ENCODE assay signal across 1 cellular context in genomic region chr19:21141787-21142464, GRCh38.
A peak's percentile ranks its signal among the peaks of the same experiment; 100 is the strongest.
TF ChIP-seq lines count a peak whose summit lies in the region.

Gene ZNF431, plus strand, starts transcription at chr19:21142040. Its CDS starts 144 bp downstream, at chr19:21142184.

TF ChIP-seq in GM12878, 131 proteins besides CTCF, POLR2A, EP300 and RAD21 (continued from another document and continues in another):
- peak; percentile 74; the same call in 1 of the 2 replicates for TF ChIP-seq ZBTB40 (IDR thresholded peaks at IDR 0.05; ENCODE audit: borderline replicate concordance)
- TF ChIP-seq SPI1 (IDR thresholded peaks at IDR 0.05; ENCODE audit: borderline replicate concordance, insufficient read depth, low read depth, low read length), result peak; percentile 7; the same call in 1 of the 2 replicates
- 0 out of 2 replicates have a peak, but pooled peaks have one; percentile 10 for TF ChIP-seq PAX5 (IDR thresholded peaks at IDR 0.05; ENCODE audit: borderline replicate concordance, low read depth, low read length)
- no peak for TF ChIP-seq MEF2A (IDR thresholded peaks at IDR 0.05; ENCODE audit: insufficient read depth, low read depth, low read length)
- TF ChIP-seq NBN (IDR thresholded peaks at IDR 0.05), result 0 out of 2 replicates have a peak, but pooled peaks have one; percentile 47
- 0 out of 2 replicates have a peak, but pooled peaks have one; percentile 31 for TF ChIP-seq ASH2L (IDR thresholded peaks at IDR 0.05; ENCODE audit: borderline replicate concordance, low read depth)
- TF ChIP-seq RUNX3 (IDR thresholded peaks at IDR 0.05; ENCODE audit: low read length), result peak; percentile 58; the same call in 1 of the 2 replicates
- TF ChIP-seq CBX5 (IDR thresholded peaks at IDR 0.05; ENCODE audit: low read depth), result peak; percentile 32; the same call in 1 of the 2 replicates
- peak; percentile 38; the same call in 1 of the 2 replicates for TF ChIP-seq CREM (IDR thresholded peaks at IDR 0.05; ENCODE audit: low read depth)
- peak; percentile 44; the same call in 1 of the 2 replicates for TF ChIP-seq CREB1 (IDR thresholded peaks at IDR 0.05; ENCODE audit: low read depth)
- peak; percentile 96 for TF ChIP-seq POLR2AphosphoS5 (IDR thresholded peaks at IDR 0.05; ENCODE audit: low read length)
- TF ChIP-seq NFYA (IDR thresholded peaks at IDR 0.05; ENCODE audit: borderline replicate concordance, low read depth, low read length), result peak; percentile 35; the same call in 1 of the 2 replicates
- peak; percentile 88 for TF ChIP-seq NKRF (conservative IDR thresholded peaks at IDR 0.05)
- TF ChIP-seq, protein P1, sequence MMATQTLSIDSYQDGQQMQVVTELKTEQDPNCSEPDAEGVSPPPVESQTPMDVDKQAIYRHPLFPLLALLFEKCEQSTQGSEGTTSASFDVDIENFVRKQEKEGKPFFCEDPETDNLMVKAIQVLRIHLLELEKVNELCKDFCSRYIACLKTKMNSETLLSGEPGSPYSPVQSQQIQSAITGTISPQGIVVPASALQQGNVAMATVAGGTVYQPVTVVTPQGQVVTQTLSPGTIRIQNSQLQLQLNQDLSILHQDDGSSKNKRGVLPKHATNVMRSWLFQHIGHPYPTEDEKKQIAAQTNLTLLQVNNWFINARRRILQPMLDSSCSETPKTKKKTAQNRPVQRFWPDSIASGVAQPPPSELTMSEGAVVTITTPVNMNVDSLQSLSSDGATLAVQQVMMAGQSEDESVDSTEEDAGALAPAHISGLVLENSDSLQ (IDR thresholded peaks at IDR 0.05), result peak; percentile 98
- TF ChIP-seq BACH1 (IDR thresholded peaks at IDR 0.05; ENCODE audit: borderline replicate concordance), result no peak
- peak; percentile 87 for TF ChIP-seq YY1 (IDR thresholded peaks at IDR 0.05; ENCODE audit: low read depth, low read length)
- no peak for TF ChIP-seq NFIC (IDR thresholded peaks at IDR 0.05; ENCODE audit: low read depth, low read length)
- TF ChIP-seq ATF3 (IDR thresholded peaks at IDR 0.05; ENCODE audit: borderline replicate concordance, extremely low read depth, low read depth, low read length), result no peak
- 0 out of 2 replicates have a peak, but pooled peaks have one; percentile 29 for TF ChIP-seq GATAD2B (conservative IDR thresholded peaks at IDR 0.05; ENCODE audit: low read depth)
- TF ChIP-seq, protein P2, sequence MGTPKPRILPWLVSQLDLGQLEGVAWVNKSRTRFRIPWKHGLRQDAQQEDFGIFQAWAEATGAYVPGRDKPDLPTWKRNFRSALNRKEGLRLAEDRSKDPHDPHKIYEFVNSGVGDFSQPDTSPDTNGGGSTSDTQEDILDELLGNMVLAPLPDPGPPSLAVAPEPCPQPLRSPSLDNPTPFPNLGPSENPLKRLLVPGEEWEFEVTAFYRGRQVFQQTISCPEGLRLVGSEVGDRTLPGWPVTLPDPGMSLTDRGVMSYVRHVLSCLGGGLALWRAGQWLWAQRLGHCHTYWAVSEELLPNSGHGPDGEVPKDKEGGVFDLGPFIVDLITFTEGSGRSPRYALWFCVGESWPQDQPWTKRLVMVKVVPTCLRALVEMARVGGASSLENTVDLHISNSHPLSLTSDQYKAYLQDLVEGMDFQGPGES (IDR thresholded peaks at IDR 0.05), result peak; percentile 63; the same call in 1 of the 2 replicates
- no peak for TF ChIP-seq IRF4 (IDR thresholded peaks at IDR 0.05; ENCODE audit: low read depth, low read length)
- no peak for TF ChIP-seq SUZ12 (IDR thresholded peaks at IDR 0.05; ENCODE audit: unreplicated experiment)
- peak; percentile 93 for TF ChIP-seq SP1 (IDR thresholded peaks at IDR 0.05; ENCODE audit: low read depth, low read length)
- TF ChIP-seq SMARCA5 (IDR thresholded peaks at IDR 0.05), result peak; percentile 30; the same call in 1 of the 2 replicates
- TF ChIP-seq RFX5 (IDR thresholded peaks at IDR 0.05; ENCODE audit: low read depth, low read length), result no peak; the same call in 1 of the 2 replicates
- TF ChIP-seq E2F4 (IDR thresholded peaks at IDR 0.05; ENCODE audit: low read depth, low read length), result 0 out of 2 replicates have a peak, but pooled peaks have one; percentile 33
- TF ChIP-seq MXI1 (IDR thresholded peaks at IDR 0.05; ENCODE audit: low read depth, low read length), result no peak
- 0 out of 2 replicates have a peak, but pooled peaks have one; percentile 51 for TF ChIP-seq PML (IDR thresholded peaks at IDR 0.05; ENCODE audit: low read length)
- TF ChIP-seq HCFC1 (IDR thresholded peaks at IDR 0.05; ENCODE audit: low read length), result 0 out of 2 replicates have a peak, but pooled peaks have one; percentile 8
- peak; percentile 37; the same call in 1 of the 2 replicates for TF ChIP-seq ELK1 (IDR thresholded peaks at IDR 0.05; ENCODE audit: low read depth, low read length)
- TF ChIP-seq NR2F1 (conservative IDR thresholded peaks at IDR 0.05), result 0 out of 2 replicates have a peak, but pooled peaks have one; percentile 35
- peak; percentile 85 for TF ChIP-seq SMAD5 (IDR thresholded peaks at IDR 0.05; ENCODE audit: low read depth)
- TF ChIP-seq, protein P3, sequence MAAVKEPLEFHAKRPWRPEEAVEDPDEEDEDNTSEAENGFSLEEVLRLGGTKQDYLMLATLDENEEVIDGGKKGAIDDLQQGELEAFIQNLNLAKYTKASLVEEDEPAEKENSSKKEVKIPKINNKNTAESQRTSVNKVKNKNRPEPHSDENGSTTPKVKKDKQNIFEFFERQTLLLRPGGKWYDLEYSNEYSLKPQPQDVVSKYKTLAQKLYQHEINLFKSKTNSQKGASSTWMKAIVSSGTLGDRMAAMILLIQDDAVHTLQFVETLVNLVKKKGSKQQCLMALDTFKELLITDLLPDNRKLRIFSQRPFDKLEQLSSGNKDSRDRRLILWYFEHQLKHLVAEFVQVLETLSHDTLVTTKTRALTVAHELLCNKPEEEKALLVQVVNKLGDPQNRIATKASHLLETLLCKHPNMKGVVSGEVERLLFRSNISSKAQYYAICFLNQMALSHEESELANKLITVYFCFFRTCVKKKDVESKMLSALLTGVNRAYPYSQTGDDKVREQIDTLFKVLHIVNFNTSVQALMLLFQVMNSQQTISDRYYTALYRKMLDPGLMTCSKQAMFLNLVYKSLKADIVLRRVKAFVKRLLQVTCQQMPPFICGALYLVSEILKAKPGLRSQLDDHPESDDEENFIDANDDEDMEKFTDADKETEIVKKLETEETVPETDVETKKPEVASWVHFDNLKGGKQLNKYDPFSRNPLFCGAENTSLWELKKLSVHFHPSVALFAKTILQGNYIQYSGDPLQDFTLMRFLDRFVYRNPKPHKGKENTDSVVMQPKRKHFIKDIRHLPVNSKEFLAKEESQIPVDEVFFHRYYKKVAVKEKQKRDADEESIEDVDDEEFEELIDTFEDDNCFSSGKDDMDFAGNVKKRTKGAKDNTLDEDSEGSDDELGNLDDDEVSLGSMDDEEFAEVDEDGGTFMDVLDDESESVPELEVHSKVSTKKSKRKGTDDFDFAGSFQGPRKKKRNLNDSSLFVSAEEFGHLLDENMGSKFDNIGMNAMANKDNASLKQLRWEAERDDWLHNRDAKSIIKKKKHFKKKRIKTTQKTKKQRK (IDR thresholded peaks at IDR 0.05; ENCODE audit: low read depth, low read length), result peak; percentile 45
- peak; percentile 63 for TF ChIP-seq FOS (IDR thresholded peaks at IDR 0.05; ENCODE audit: borderline replicate concordance, extremely low read depth, insufficient read length)
- 0 out of 4 replicates have a peak, but pooled peaks of 1 of the 2 experiments have one; percentile 10 for TF ChIP-seq IKZF2 (IDR thresholded peaks at IDR 0.05)
- TF ChIP-seq HDAC2 (IDR thresholded peaks at IDR 0.05), result no peak
- TF ChIP-seq CBFB (IDR thresholded peaks at IDR 0.05; ENCODE audit: low read depth), result peak; percentile 46; the same call in 1 of the 2 replicates
- 0 out of 2 replicates have a peak, but pooled peaks have one; percentile 23 for TF ChIP-seq RELB (IDR thresholded peaks at IDR 0.05; ENCODE audit: low read depth)
- TF ChIP-seq TCF12 (IDR thresholded peaks at IDR 0.05; ENCODE audit: low read depth, low read length), result 0 out of 2 replicates have a peak, but pooled peaks have one; percentile 14
- TF ChIP-seq SIX5 (IDR thresholded peaks at IDR 0.05; ENCODE audit: low read depth, low read length, severe bottlenecking), result peak; percentile 10
- TF ChIP-seq GABPA (IDR thresholded peaks at IDR 0.05; ENCODE audit: low read depth), result peak; percentile 82
- peak; percentile 82; the same call in 1 of the 2 replicates for TF ChIP-seq TAF1 (IDR thresholded peaks at IDR 0.05; ENCODE audit: borderline replicate concordance, low read depth, low read length)
- TF ChIP-seq DPF2 (IDR thresholded peaks at IDR 0.05), result peak; percentile 61
